In genomic region chr19:40255619-40256166, GRCh38 we compare ENCODE assay signal across 1 cellular context.
TF ChIP-seq lines count a peak whose summit lies in the region.

No MANE protein-coding gene starts in this region.

TF ChIP-seq in HEK293, 187 proteins besides CTCF, POLR2A, EP300 and RAD21 (continued from another document):
- no peak for TF ChIP-seq ZNF302 (tag by site-specific recombination; IDR thresholded peaks at IDR 0.05; ENCODE audit: low read depth)
TF ChIP-seq in HEK293: peak in this region for 1.
